Comparison of ENCODE assay signal across 22 cellular contexts in genomic region chr3:103785537-103785936, GRCh38.
"Had no signal": no experiment of that assay in that cellular context is flagged by ENCODE, and none has a peak within 500 bp of the region (broad histone marks: within the 10 kb centered on the region; RNA-seq: fewer than 3 reads in every experiment).

No MANE protein-coding gene starts in this region.

- H3K9ac ChIP-seq: neural progenitor cell had no signal

- FAIRE-seq: islet of Langerhans, kidney had no signal

- ATAC-seq: left colon; natural killer cell; right lobe of liver; stimulated activated effector memory CD8-positive, alpha-beta T cell treated with anti-CD3 and anti-CD28 coated beads, Interleukin-12 subunit alpha, Interleukin-12 subunit beta, amount 100 ng/mL, for 72 hours had no signal

- H3K9me3 ChIP-seq: left lung, neutrophil, prostate gland, right lobe of liver, tibial nerve, uterus had no signal

- DNase-seq: hypothalamus; immature natural killer cell; kidney; left colon; left lung; naive B cell; natural killer cell; occipital lobe; right lobe of liver; spleen; stimulated activated CD4-positive, alpha-beta T cell treated with anti-CD3 and anti-CD28 coated beads, Interleukin-4, amount 100 ng/mL, for 24 hours; stimulated activated naive CD4-positive, alpha-beta T cell; substantia nigra; uterus had no signal

- H3K4me1 ChIP-seq: left lung, neural progenitor cell, prostate gland, right lobe of liver, spleen, tibial nerve, uterus had no signal

- H3K27me3 ChIP-seq: left lung, neural progenitor cell, neutrophil, right lobe of liver, spleen, tibial nerve, uterus had no signal

- H3K4me3 ChIP-seq: left lung, lung, neural progenitor cell, prostate gland, right lobe of liver, skin epidermis, spleen, tibial nerve, uterus had no signal

- H3K36me3 ChIP-seq: left lung, neural progenitor cell, neutrophil, prostate gland, right lobe of liver, spleen, tibial nerve, uterus had no signal

- H3K27ac ChIP-seq: neural progenitor cell, neutrophil, prostate gland, right lobe of liver, skin epidermis, spleen, tibial nerve, uterus had no signal
